In the genomic region with DNA sequence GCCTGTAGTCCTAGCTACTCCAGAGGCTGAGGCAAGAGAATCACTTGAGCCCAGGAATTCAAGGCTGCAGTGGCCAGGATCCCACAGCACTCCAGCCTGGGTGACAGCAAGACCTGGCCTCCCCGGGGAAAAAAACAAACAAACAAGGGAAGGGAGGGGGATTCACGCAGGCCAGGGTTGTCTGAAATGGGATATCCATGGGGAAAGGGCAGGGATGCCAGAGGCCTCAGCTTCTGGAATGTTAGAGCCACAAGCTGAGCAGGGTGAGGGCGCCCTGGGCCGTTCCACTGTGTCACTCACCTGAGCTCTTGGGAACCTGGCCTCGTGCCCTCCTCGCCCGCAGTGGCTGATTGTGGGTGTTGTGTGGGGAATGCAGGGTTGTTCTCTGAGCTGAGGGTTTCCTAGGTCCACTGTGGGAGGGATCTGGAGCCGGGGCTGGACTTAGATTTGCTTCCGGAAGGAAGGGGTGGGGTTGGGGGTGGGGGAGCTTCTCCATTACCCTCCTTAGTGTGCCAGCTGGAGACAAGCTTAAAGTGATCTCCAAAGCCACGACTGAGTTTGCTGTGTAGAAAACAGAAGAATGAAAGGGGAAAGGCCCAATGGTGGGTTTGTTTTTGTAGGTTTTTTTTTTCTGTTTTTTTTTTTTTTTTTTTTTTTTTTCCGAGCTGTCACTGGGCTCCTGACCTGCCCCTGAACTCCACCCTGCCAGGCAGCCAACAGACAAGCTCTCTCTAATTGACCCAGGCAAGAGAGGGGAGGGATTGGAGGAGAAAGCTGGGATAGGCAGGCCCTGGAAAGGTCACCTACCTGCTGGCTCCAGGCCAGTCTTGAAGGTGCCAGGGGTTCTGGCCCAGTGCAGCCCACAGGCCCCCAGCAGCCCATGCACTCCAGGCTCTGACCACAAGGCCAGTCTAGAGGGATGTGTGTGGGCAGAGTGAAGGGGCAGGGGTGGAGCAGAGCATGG, we compare ENCODE assay signal across 2 cellular contexts.
TF ChIP-seq lines count a peak whose summit lies in the region.

Gene SULT1A1, minus strand, starts transcription at position 414 of the 964 bp plus-strand sequence. CDS start 1,189 bp downstream, outside the sequence.

TF ChIP-seq in Ishikawa, 13 proteins besides CTCF, POLR2A, EP300 and RAD21:
- TF ChIP-seq EGR1 (IDR thresholded peaks at IDR 0.05): no peak
- TF ChIP-seq NFIC (IDR thresholded peaks at IDR 0.05): peak; percentile 60
- TF ChIP-seq TEAD4 (IDR thresholded peaks at IDR 0.05): peak; percentile 46; the same call in 1 of the 2 replicates
- peak; percentile 65 for TF ChIP-seq MAX (IDR thresholded peaks at IDR 0.05)

TF ChIP-seq in H1, 55 proteins besides CTCF, POLR2A, EP300 and RAD21:
- TF ChIP-seq CHD2 (IDR thresholded peaks at IDR 0.05; ENCODE audit: low read length): no peak
- TF ChIP-seq, protein P1, sequence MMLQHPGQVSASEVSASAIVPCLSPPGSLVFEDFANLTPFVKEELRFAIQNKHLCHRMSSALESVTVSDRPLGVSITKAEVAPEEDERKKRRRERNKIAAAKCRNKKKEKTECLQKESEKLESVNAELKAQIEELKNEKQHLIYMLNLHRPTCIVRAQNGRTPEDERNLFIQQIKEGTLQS (IDR thresholded peaks at IDR 0.05; ENCODE audit: insufficient read depth, low read depth, low read length): no peak
- TF ChIP-seq SP4 (IDR thresholded peaks at IDR 0.05; ENCODE audit: low read length): no peak
- no peak for TF ChIP-seq GTF2F1 (IDR thresholded peaks at IDR 0.05; ENCODE audit: borderline replicate concordance, low read depth, low read length)
